ENCODE assay signal across 1 cellular context in genomic region chr4:186074189-186074588, GRCh38.
TF ChIP-seq lines count a peak whose summit lies in the region.

No MANE protein-coding gene starts in this region.

TF ChIP-seq in GM23338, 12 proteins besides CTCF, POLR2A, EP300 and RAD21 (continued from another document):
- TF ChIP-seq ZNF462 (CRISPR knock-in tag; IDR thresholded peaks at IDR 0.05) (no peak), CREB1 (CRISPR knock-in tag; IDR thresholded peaks at IDR 0.05; ENCODE audit: low read depth) (no peak), ZNF114 (CRISPR knock-in tag; IDR thresholded peaks at IDR 0.05) (no peak), REST (IDR thresholded peaks at IDR 0.05; ENCODE audit: unreplicated experiment) (no peak), JUNB (IDR thresholded peaks at IDR 0.05; ENCODE audit: unreplicated experiment) (no peak), ETS1 (IDR thresholded peaks at IDR 0.05) (no peak), EZH2 (IDR thresholded peaks at IDR 0.05; ENCODE audit: low read depth, unreplicated experiment) (no peak), STAT1 (IDR thresholded peaks at IDR 0.05; ENCODE audit: unreplicated experiment) (no peak), ZNF331 (CRISPR knock-in tag; IDR thresholded peaks at IDR 0.05; ENCODE audit: low read depth) (no peak)
